1 cellular context compared by ENCODE assay signal in the genomic region with DNA sequence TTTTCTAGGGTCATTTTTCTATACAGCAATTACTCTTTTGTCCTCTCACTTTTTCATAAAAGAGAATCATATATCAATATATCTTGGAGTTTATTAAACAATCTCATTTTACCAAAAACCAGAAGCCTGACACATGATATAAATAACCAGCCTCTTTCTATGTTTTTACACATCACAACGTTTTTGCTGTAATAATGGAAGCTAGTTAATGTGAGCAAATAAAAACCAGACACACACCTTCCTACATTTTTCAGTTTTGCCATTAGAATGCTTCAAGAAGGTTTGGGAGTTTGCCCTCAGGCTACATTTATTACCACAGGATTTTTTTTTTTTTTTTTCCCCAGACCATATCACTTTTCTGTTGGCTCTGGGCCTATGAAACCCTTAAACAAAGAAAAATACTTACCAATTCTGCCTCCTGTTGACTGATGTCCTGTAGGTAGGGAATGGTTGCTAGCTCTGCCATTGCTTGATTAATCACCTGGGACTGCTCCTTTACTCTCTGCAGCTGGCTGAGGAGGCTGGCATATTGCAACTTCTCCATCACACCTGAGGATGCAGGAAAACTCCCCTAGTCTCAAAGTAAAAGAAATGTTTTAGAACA.
TF ChIP-seq lines count a peak whose summit lies in the region.

No MANE protein-coding gene starts in this region.

TF ChIP-seq in WTC11, 78 proteins besides CTCF, POLR2A, EP300 and RAD21 (continued from another document):
- TF ChIP-seq MYBL2 (CRISPR knock-in tag; IDR thresholded peaks at IDR 0.05) (no peak), JAZF1 (CRISPR knock-in tag; IDR thresholded peaks at IDR 0.05) (no peak), MXD4 (CRISPR knock-in tag; IDR thresholded peaks at IDR 0.05; ENCODE audit: borderline replicate concordance) (no peak), ZNF219 (CRISPR knock-in tag; IDR thresholded peaks at IDR 0.05; ENCODE audit: borderline replicate concordance) (no peak), ZNF138 (CRISPR knock-in tag; conservative IDR thresholded peaks at IDR 0.05) (no peak), TP53 (CRISPR knock-in tag; IDR thresholded peaks at IDR 0.05) (no peak), ZNF317 (CRISPR knock-in tag; IDR thresholded peaks at IDR 0.05; ENCODE audit: borderline replicate concordance, low read depth) (no peak)
- TF ChIP-seq, protein P1, sequence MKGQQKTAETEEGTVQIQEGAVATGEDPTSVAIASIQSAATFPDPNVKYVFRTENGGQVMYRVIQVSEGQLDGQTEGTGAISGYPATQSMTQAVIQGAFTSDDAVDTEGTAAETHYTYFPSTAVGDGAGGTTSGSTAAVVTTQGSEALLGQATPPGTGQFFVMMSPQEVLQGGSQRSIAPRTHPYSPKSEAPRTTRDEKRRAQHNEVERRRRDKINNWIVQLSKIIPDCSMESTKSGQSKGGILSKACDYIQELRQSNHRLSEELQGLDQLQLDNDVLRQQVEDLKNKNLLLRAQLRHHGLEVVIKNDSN (CRISPR knock-in tag; IDR thresholded peaks at IDR 0.05), result no peak
- TF ChIP-seq, protein P2, sequence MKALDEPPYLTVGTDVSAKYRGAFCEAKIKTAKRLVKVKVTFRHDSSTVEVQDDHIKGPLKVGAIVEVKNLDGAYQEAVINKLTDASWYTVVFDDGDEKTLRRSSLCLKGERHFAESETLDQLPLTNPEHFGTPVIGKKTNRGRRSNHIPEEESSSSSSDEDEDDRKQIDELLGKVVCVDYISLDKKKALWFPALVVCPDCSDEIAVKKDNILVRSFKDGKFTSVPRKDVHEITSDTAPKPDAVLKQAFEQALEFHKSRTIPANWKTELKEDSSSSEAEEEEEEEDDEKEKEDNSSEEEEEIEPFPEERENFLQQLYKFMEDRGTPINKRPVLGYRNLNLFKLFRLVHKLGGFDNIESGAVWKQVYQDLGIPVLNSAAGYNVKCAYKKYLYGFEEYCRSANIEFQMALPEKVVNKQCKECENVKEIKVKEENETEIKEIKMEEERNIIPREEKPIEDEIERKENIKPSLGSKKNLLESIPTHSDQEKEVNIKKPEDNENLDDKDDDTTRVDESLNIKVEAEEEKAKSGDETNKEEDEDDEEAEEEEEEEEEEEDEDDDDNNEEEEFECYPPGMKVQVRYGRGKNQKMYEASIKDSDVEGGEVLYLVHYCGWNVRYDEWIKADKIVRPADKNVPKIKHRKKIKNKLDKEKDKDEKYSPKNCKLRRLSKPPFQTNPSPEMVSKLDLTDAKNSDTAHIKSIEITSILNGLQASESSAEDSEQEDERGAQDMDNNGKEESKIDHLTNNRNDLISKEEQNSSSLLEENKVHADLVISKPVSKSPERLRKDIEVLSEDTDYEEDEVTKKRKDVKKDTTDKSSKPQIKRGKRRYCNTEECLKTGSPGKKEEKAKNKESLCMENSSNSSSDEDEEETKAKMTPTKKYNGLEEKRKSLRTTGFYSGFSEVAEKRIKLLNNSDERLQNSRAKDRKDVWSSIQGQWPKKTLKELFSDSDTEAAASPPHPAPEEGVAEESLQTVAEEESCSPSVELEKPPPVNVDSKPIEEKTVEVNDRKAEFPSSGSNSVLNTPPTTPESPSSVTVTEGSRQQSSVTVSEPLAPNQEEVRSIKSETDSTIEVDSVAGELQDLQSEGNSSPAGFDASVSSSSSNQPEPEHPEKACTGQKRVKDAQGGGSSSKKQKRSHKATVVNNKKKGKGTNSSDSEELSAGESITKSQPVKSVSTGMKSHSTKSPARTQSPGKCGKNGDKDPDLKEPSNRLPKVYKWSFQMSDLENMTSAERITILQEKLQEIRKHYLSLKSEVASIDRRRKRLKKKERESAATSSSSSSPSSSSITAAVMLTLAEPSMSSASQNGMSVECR (CRISPR knock-in tag; IDR thresholded peaks at IDR 0.05; ENCODE audit: borderline replicate concordance), result no peak
- TF ChIP-seq, protein P3, sequence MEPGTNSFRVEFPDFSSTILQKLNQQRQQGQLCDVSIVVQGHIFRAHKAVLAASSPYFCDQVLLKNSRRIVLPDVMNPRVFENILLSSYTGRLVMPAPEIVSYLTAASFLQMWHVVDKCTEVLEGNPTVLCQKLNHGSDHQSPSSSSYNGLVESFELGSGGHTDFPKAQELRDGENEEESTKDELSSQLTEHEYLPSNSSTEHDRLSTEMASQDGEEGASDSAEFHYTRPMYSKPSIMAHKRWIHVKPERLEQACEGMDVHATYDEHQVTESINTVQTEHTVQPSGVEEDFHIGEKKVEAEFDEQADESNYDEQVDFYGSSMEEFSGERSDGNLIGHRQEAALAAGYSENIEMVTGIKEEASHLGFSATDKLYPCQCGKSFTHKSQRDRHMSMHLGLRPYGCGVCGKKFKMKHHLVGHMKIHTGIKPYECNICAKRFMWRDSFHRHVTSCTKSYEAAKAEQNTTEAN (CRISPR knock-in tag; IDR thresholded peaks at IDR 0.05), result no peak
- TF ChIP-seq, protein P4, sequence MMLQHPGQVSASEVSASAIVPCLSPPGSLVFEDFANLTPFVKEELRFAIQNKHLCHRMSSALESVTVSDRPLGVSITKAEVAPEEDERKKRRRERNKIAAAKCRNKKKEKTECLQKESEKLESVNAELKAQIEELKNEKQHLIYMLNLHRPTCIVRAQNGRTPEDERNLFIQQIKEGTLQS (CRISPR knock-in tag; conservative IDR thresholded peaks at IDR 0.05), result no peak
TF ChIP-seq in WTC11: peak in this region for 0.
